In genomic region chr6:161200610-161201201, GRCh38 we compare ENCODE assay signal across 16 cellular contexts.
DNase-seq lines count a peak whose midpoint lies in the region; ATAC-seq and TF ChIP-seq lines count a peak whose summit lies in the region.
"Had no signal": no experiment of that assay in that cellular context is flagged by ENCODE, and none has a peak within 500 bp of the region (broad histone marks: within the 10 kb centered on the region; RNA-seq: fewer than 3 reads in every experiment).

No MANE protein-coding gene starts in this region.

- no peaks in the 10 kb centered on the region for H3F3A ChIP-seq in neural progenitor cell (ENCODE audit: low read depth)

- no peaks in the 10 kb centered on the region for H3K9me3 Mint-ChIP-seq in chondrocyte (ENCODE audit: low read depth)
- H3K9me3 Mint-ChIP-seq in neural progenitor cell: peaks cover 28% of the 10 kb centered on the region
- H3K9me3 Mint-ChIP-seq: dendritic cell treated with granulocyte-macrophage colony-stimulating factor and Interleukin-4, amounts not matched to agents 40 ng/mL and 50 ng/mL, for 4 days had no signal

- no peak overlapping the region for H3K27ac ChIP-seq in neural progenitor cell
- H3K27ac ChIP-seq: sigmoid colon, suprapubic skin had no signal

- H3K9ac ChIP-seq in neural progenitor cell: no peak overlapping the region

- no peak overlapping the region for H3K4me3 ChIP-seq in neural progenitor cell
- H3K4me3 ChIP-seq: sigmoid colon, suprapubic skin had no signal

- H3K4me1 Mint-ChIP-seq in chondrocyte (ENCODE audit: low read depth): no peaks in the 10 kb centered on the region
- no peaks in the 10 kb centered on the region for H3K4me1 Mint-ChIP-seq in neural progenitor cell
- H3K4me1 Mint-ChIP-seq: activated CD8-positive, alpha-beta memory T cell treated with anti-CD3 and anti-CD28 coated beads, Interleukin-2, amount 10 ng/mL, durations not matched to agents 7 days and 5 days had no signal

- H3K4me3 Mint-ChIP-seq in chondrocyte (ENCODE audit: unreplicated experiment) (no peak overlapping the region), neural progenitor cell (no peak overlapping the region)
- H3K4me3 Mint-ChIP-seq: activated CD8-positive, alpha-beta memory T cell treated with anti-CD3 and anti-CD28 coated beads, Interleukin-2, amount 10 ng/mL, durations not matched to agents 7 days and 5 days; activated naive CD8-positive, alpha-beta T cell; dendritic cell treated with granulocyte-macrophage colony-stimulating factor and Interleukin-4, amounts not matched to agents 40 ng/mL and 50 ng/mL, for 4 days had no signal

- TF ChIP-seq CTCF in chondrocyte (IDR thresholded peaks at IDR 0.05) (peak; percentile 52), neural progenitor cell (IDR thresholded peaks at IDR 0.05) (peak; percentile 30)

- H3K27ac Mint-ChIP-seq in chondrocyte (ENCODE audit: unreplicated experiment) (no peak overlapping the region), neural progenitor cell (peak overlapping the region; percentile 54)
- H3K27ac Mint-ChIP-seq: activated CD8-positive, alpha-beta memory T cell treated with anti-CD3 and anti-CD28 coated beads, Interleukin-2, amount 10 ng/mL, durations not matched to agents 7 days and 5 days; activated naive CD8-positive, alpha-beta T cell; dendritic cell treated with granulocyte-macrophage colony-stimulating factor and Interleukin-4, amounts not matched to agents 40 ng/mL and 50 ng/mL, for 4 days had no signal

- DNase-seq in G401 (ENCODE audit: low spot score) (peak; percentile 67), NCI-H2171 (lab: John Stamatoyannopoulos, UW) (peak; percentile 14), chondrocyte (ENCODE audit: low spot score) (no peak), neural progenitor cell (ENCODE audit: low spot score) (no peak), GM19238 (ENCODE audit: insufficient read length, low spot score) (no peak)
- no peak for DNase-seq in activated CD4-positive, alpha-beta T cell treated with anti-CD3 and anti-CD28 coated beads for 48 hours
- DNase-seq: activated CD8-positive, alpha-beta memory T cell treated with anti-CD3 and anti-CD28 coated beads, Interleukin-2, amount 10 ng/mL, durations not matched to agents 7 days and 5 days; MM.1S; NCI-H345; sigmoid colon had no signal

- no peak overlapping the region for H3K4me2 ChIP-seq in neural progenitor cell

- no peak overlapping the region for H2AFZ ChIP-seq in neural progenitor cell (replicated peaks)

- no peaks in the 10 kb centered on the region for H4K20me1 ChIP-seq in neural progenitor cell (ENCODE audit: low read depth)

- ATAC-seq in HG03045 (IDR thresholded peaks at IDR 0.05; ENCODE audit: unreplicated experiment) (no peak), HG02759 (IDR thresholded peaks at IDR 0.05; ENCODE audit: unreplicated experiment) (no peak)
- ATAC-seq: activated CD8-positive, alpha-beta memory T cell treated with anti-CD3 and anti-CD28 coated beads, Interleukin-2, amount 10 ng/mL, durations not matched to agents 7 days and 5 days; Right ventricle myocardium inferior had no signal

- H3K36me3 ChIP-seq in neural progenitor cell: no peaks in the 10 kb centered on the region
- H3K36me3 ChIP-seq: sigmoid colon, suprapubic skin had no signal

- H3K27me3 ChIP-seq in neural progenitor cell: no peaks in the 10 kb centered on the region
- H3K27me3 ChIP-seq: sigmoid colon, suprapubic skin had no signal

- H3K79me2 ChIP-seq in neural progenitor cell (ENCODE audit: low read depth): peaks cover 35% of the 10 kb centered on the region

- no peaks in the 10 kb centered on the region for H3K4me1 ChIP-seq in neural progenitor cell
- H3K4me1 ChIP-seq: suprapubic skin had no signal

- H3K27me3 Mint-ChIP-seq in chondrocyte (ENCODE audit: low read depth): no peaks in the 10 kb centered on the region
- H3K27me3 Mint-ChIP-seq in neural progenitor cell (ENCODE audit: insufficient read depth, low read depth): peaks cover 5% of the 10 kb centered on the region
- H3K27me3 Mint-ChIP-seq: activated CD8-positive, alpha-beta memory T cell treated with anti-CD3 and anti-CD28 coated beads, Interleukin-2, amount 10 ng/mL, durations not matched to agents 7 days and 5 days; activated naive CD8-positive, alpha-beta T cell; dendritic cell treated with granulocyte-macrophage colony-stimulating factor and Interleukin-4, amounts not matched to agents 40 ng/mL and 50 ng/mL, for 4 days had no signal

- in situ Hi-C loops in G401 (cut with HindIII; ENCODE audit: low sequenced_read_pairs): no loop called here

- no peaks in the 10 kb centered on the region for H3K9me3 ChIP-seq in neural progenitor cell (ENCODE audit: low read depth)
- H3K9me3 ChIP-seq: sigmoid colon, suprapubic skin had no signal

- H3K36me3 Mint-ChIP-seq in chondrocyte (ENCODE audit: low read depth) (no peaks in the 10 kb centered on the region), neural progenitor cell (peaks cover 74% of the 10 kb centered on the region)
- H3K36me3 Mint-ChIP-seq: activated CD8-positive, alpha-beta memory T cell treated with anti-CD3 and anti-CD28 coated beads, Interleukin-2, amount 10 ng/mL, durations not matched to agents 7 days and 5 days had no signal

Comparison
In these comparisons a context has a peak if more than half of its experiments do, and no peak if none do; other contexts are left out.
1. DNase-seq: peak in G401 (single experiment) and NCI-H2171 (single experiment); none in chondrocyte (single experiment), neural progenitor cell (single experiment), activated CD4-positive, alpha-beta T cell treated with anti-CD3 and anti-CD28 coated beads for 48 hours (single experiment) and GM19238 (single experiment).